In genomic region chr7:150830957-150831356, GRCh38 we compare ENCODE assay signal across 21 cellular contexts. TPM values are rescaled to one million over a fixed set of nuclear protein-coding genes. Genes with fewer than 3 reads are reported as not detected.
A peak's percentile ranks its signal among the peaks of the same experiment; 100 is the strongest.
DNase-seq lines count a peak whose midpoint lies in the region; ATAC-seq, FAIRE-seq and TF ChIP-seq lines count a peak whose summit lies in the region.
"Had no signal": no experiment of that assay in that cellular context is flagged by ENCODE, and none has a peak within 500 bp of the region (broad histone marks: within the 10 kb centered on the region; RNA-seq: fewer than 3 reads in every experiment).

No MANE protein-coding gene starts in this region.

- FAIRE-seq in small intestine (lab: Jason Lieb, UNC), result no peak
- FAIRE-seq: colon had no signal

- no peak for TF ChIP-seq EP300 in esophagus muscularis mucosa (IDR thresholded peaks at IDR 0.05)

- H3K27ac ChIP-seq in esophagus muscularis mucosa (replicated peaks in 1 of 4) (no peak overlapping the region), small intestine (ENCODE audit: low read depth in 1 of 2, low read length in 1 of 2) (peak overlapping the region in 1 of 2 donors; percentile 43)
- H3K27ac ChIP-seq: BLaER1 had no signal

- no peak overlapping the region for H3K4me3 ChIP-seq in esophagus muscularis mucosa
- no peak overlapping the region for H3K4me3 ChIP-seq in small intestine (ENCODE audit: low read depth in 1 of 2, low read length in 2 of 2)
- H3K4me3 ChIP-seq: BLaER1 had no signal

- no peaks in the 10 kb centered on the region for H3K36me3 ChIP-seq in esophagus muscularis mucosa
- H3K36me3 ChIP-seq in small intestine (ENCODE audit: control insufficient read depth in 2 of 2, insufficient read depth in 2 of 2, low read length in 2 of 2), result no peaks in the 10 kb centered on the region
- H3K36me3 ChIP-seq: BLaER1 had no signal

- no peak for ATAC-seq in HG02763 (IDR thresholded peaks at IDR 0.05; ENCODE audit: unreplicated experiment)
- ATAC-seq in GM19452 (IDR thresholded peaks at IDR 0.05; ENCODE audit: unreplicated experiment), result no peak
- ATAC-seq: SK-N-SH treated with all-trans-retinoic acid at 6 μM for 48 hours had no signal

- TF ChIP-seq CTCF in esophagus muscularis mucosa (IDR thresholded peaks at IDR 0.05), result no peak

- H3K27me3 ChIP-seq in esophagus muscularis mucosa (peaks cover 0 to 22% (median 0%) of the 10 kb centered on the region in 4 donors), small intestine (ENCODE audit: control insufficient read depth in 2 of 2, insufficient read depth in 2 of 2, low read length in 2 of 2) (no peaks in the 10 kb centered on the region)
- H3K27me3 ChIP-seq: BLaER1 had no signal

- DNase-seq in LoVo (ENCODE audit: low spot score) (peak; percentile 69), NCI-H748 treated with DMSO at 0.1 percent for 48 hours (lab: John Stamatoyannopoulos, UW) (peak; percentile 94), esophagus muscularis mucosa (ENCODE audit: extremely low spot score) (peak; percentile 45), small intestine (peak; percentile 98)
- no peak for DNase-seq in activated CD4-positive, alpha-beta T cell treated with anti-CD3 and anti-CD28 coated beads, Interleukin-2, amount 50 U/mL, for 4 hours
- DNase-seq: activated CD4-positive, alpha-beta T cell treated with anti-CD3 and anti-CD28 coated beads, Interleukin-2, amount 10 ng/mL, durations not matched to agents 7 days and 5 days; activated naive CD4-positive, alpha-beta T cell treated with anti-CD3 and anti-CD28 coated beads, Interleukin-2, amount 10 ng/mL, durations not matched to agents 7 days and 5 days; activated T-cell treated with anti-CD3 and anti-CD28 coated beads for 4 hours; DMS79 treated with DMSO at 0.1 percent for 48 hours; immature natural killer cell; mesendoderm; stimulated activated CD4-positive, alpha-beta T cell treated with anti-CD3 and anti-CD28 coated beads, Interleukin-4, amount 100 ng/mL, for 24 hours; stimulated activated CD8-positive, alpha-beta memory T cell treated with anti-CD3 and anti-CD28 coated beads, Interleukin-4, amount 100 ng/mL, for 48 hours had no signal

- 72% methylated on average over 1 of the region's 1 CpG for WGBS in esophagus muscularis mucosa
- WGBS in small intestine, 3 donors, result 6 to 60% (median 53%) methylated on average over 1 of the region's 1 CpG

- no peaks in the 10 kb centered on the region for H3K9me3 ChIP-seq in esophagus muscularis mucosa
- H3K9me3 ChIP-seq in small intestine (ENCODE audit: control insufficient read depth, low read depth), result no peaks in the 10 kb centered on the region
- H3K9me3 ChIP-seq: BLaER1 had no signal

- TF ChIP-seq POLR2A in esophagus muscularis mucosa (IDR thresholded peaks at IDR 0.05; ENCODE audit: low read depth), result no peak

- no peaks in the 10 kb centered on the region for H3K4me1 ChIP-seq in esophagus muscularis mucosa
- H3K4me1 ChIP-seq in small intestine (ENCODE audit: control insufficient read depth in 2 of 2, insufficient read depth in 1 of 2, low read depth in 1 of 2, low read length in 1 of 2), result peaks cover 0 to 10% of the 10 kb centered on the region in 2 donors
- H3K4me1 ChIP-seq: BLaER1 had no signal

- intact Hi-C loops in esophagus muscularis mucosa (cut with DNase I), result no loop called here

RNA-seq across cellular contexts. Expression of gene AOC1, which starts 21.4 kb away (rescaled TPM):
- total RNA-seq in esophagus muscularis mucosa, result under 1 TPM in 3 of 4 donors, not detected in 1; 0.23 to 0.45 (median 0.33) TPM
- polyA plus RNA-seq in small intestine, result 100 to 1,000 TPM in 2 of 3 donors, 10 to 100 TPM in 1; 72.7 to 190 (median 156) TPM
- total RNA-seq: activated CD4-positive, alpha-beta T cell treated with anti-CD3 and anti-CD28 coated beads, Interleukin-2, amount 10 ng/mL, durations not matched to agents 7 days and 5 days; glomerular endothelial cell; temporal lobe had no signal
- polyA plus RNA-seq: immature natural killer cell had no signal

RNA-seq across cellular contexts. Expression of gene TMEM176A, which starts 30.4 kb away (rescaled TPM):
- 10 to 100 TPM; 11.6 to 47.7 (median 35.5) TPM for total RNA-seq in esophagus muscularis mucosa
- polyA plus RNA-seq in small intestine, result 100 to 1,000 TPM; 143 to 230 (median 227) TPM
- total RNA-seq: activated CD4-positive, alpha-beta T cell treated with anti-CD3 and anti-CD28 coated beads, Interleukin-2, amount 10 ng/mL, durations not matched to agents 7 days and 5 days; glomerular endothelial cell had no signal
- polyA plus RNA-seq: IgD-negative memory B cell had no signal

RNA-seq across cellular contexts. Expression of gene TMEM176B, which starts 30.8 kb away (rescaled TPM):
- 10 to 100 TPM; 19.5 to 58.2 (median 54.1) TPM for total RNA-seq in esophagus muscularis mucosa
- polyA plus RNA-seq in small intestine, result 100 to 1,000 TPM; 152 to 218 (median 206) TPM
- total RNA-seq: activated CD4-positive, alpha-beta T cell treated with anti-CD3 and anti-CD28 coated beads, Interleukin-2, amount 10 ng/mL, durations not matched to agents 7 days and 5 days; glomerular endothelial cell had no signal

Comparison
In these comparisons a context has a peak if more than half of its experiments do, and no peak if none do; other contexts are left out.
1. DNase-seq: peak in LoVo (single experiment), NCI-H748 treated with DMSO at 0.1 percent for 48 hours (single experiment), esophagus muscularis mucosa (single experiment) and small intestine (single experiment); none in activated CD4-positive, alpha-beta T cell treated with anti-CD3 and anti-CD28 coated beads, Interleukin-2, amount 50 U/mL, for 4 hours (0 of 2).